Comparison of ENCODE assay signal across 7 cellular contexts in genomic region chr14:68476212-68476964, GRCh38.
A peak's percentile ranks its signal among the peaks of the same experiment; 100 is the strongest.
DNase-seq lines count a peak whose midpoint lies in the region; ATAC-seq and TF ChIP-seq lines count a peak whose summit lies in the region.

No MANE protein-coding gene starts in this region.

- 47% methylated on average over 10 of the region's 10 CpGs for WGBS in SK-N-SH (ENCODE audit: low lambda C conversion rate)

- H3K4me1 ChIP-seq in SK-N-SH (ENCODE audit: control insufficient read depth in 1 of 2, insufficient read depth in 2 of 2, low read depth in 1 of 2, low read length in 1 of 2), result peaks cover 4 to 16% of the 10 kb centered on the region in 2 experiments; a peak in 3 of 4 replicates
- H3K4me1 ChIP-seq in rectal smooth muscle tissue (ENCODE audit: control insufficient read depth, insufficient read depth, low read length), result peaks cover 12% of the 10 kb centered on the region

- TF ChIP-seq EP300 in SK-N-SH (IDR thresholded peaks at IDR 0.05; ENCODE audit: borderline replicate concordance in 1 of 2, low read depth in 1 of 2, low read length in 1 of 2), result peak; percentile 69 to 96

- no peak for TF ChIP-seq RAD21 in SK-N-SH (IDR thresholded peaks at IDR 0.05; ENCODE audit: low read length)

- no peaks in the 10 kb centered on the region for H3K36me3 ChIP-seq in SK-N-SH (replicated peaks in 1 of 2; ENCODE audit: control insufficient read depth in 1 of 2, insufficient read depth in 2 of 2, low read length in 1 of 2)
- H3K36me3 ChIP-seq in rectal smooth muscle tissue (ENCODE audit: control insufficient read depth, insufficient read depth, low read length), result no peaks in the 10 kb centered on the region

- POLR2A ChIA-PET in SK-N-SH (lab: Yijun Ruan, JAX), result no interaction called here

- H3K27ac ChIP-seq in SK-N-SH (ENCODE audit: low read depth in 2 of 2, low read length in 1 of 2) (peak overlapping the region; percentile 69 to 77; a peak in 3 of 4 replicates), rectal smooth muscle tissue (ENCODE audit: low read depth, low read length) (peak overlapping the region; percentile 50)

- no peaks in the 10 kb centered on the region for H3K9me3 ChIP-seq in SK-N-SH

- no peaks in the 10 kb centered on the region for H4K20me1 ChIP-seq in SK-N-SH (ENCODE audit: insufficient read depth)

- no peak overlapping the region for H2AFZ ChIP-seq in SK-N-SH (ENCODE audit: low read depth)

- H3K79me2 ChIP-seq in SK-N-SH (ENCODE audit: insufficient read depth), result no peaks in the 10 kb centered on the region

- ATAC-seq in GM18873 (IDR thresholded peaks at IDR 0.05; ENCODE audit: low FRiP score, unreplicated experiment) (peak; percentile 63), HG02981 (IDR thresholded peaks at IDR 0.05; ENCODE audit: unreplicated experiment) (peak; percentile 81)

- H3K9me2 ChIP-seq in SK-N-SH, result no peaks in the 10 kb centered on the region

- H3K4me2 ChIP-seq in SK-N-SH, result 0 out of 2 replicates have a peak overlapping the region, but pooled peaks have one; percentile 10

- DNase-seq in SK-N-SH (no peak), globus pallidus (ENCODE audit: low spot score) (peak; percentile 60), NCI-H2196 (lab: John Stamatoyannopoulos, UW; ENCODE audit: unreplicated experiment) (no peak)
- no peak for DNase-seq in activated CD4-positive, alpha-beta T cell treated with anti-CD3 and anti-CD28 coated beads for 1 hour

- CTCF ChIA-PET in SK-N-SH (lab: Yijun Ruan, JAX), result interaction anchor here (1.1 to 1.4 kb wide), 2 partner anchors 16 to 313 kb away, joined by 3 to 4 read pairs; no protein-coding TSS in a partner anchor

- peak overlapping the region; percentile 3; the same call in 1 of the 2 replicates for H3K9ac ChIP-seq in SK-N-SH
- H3K9ac ChIP-seq in rectal smooth muscle tissue (ENCODE audit: low read length), result no peak overlapping the region

- TF ChIP-seq CTCF in SK-N-SH (IDR thresholded peaks at IDR 0.05), result no peak

- H3K27me3 ChIP-seq in SK-N-SH (ENCODE audit: insufficient read depth) (no peaks in the 10 kb centered on the region), rectal smooth muscle tissue (ENCODE audit: control insufficient read depth, insufficient read depth, low read length) (no peaks in the 10 kb centered on the region)

- H3K4me3 ChIP-seq in SK-N-SH (ENCODE audit: low read depth in 2 of 2, low read length in 1 of 2), result no peak overlapping the region
- H3K4me3 ChIP-seq in rectal smooth muscle tissue (ENCODE audit: low read length), result no peak overlapping the region

- H3F3A ChIP-seq in SK-N-SH (replicated peaks; ENCODE audit: insufficient read depth), result no peaks in the 10 kb centered on the region

TF ChIP-seq in SK-N-SH, 30 proteins besides CTCF, POLR2A, EP300 and RAD21 (continues in another document):
- TF ChIP-seq SMC3 (IDR thresholded peaks at IDR 0.05; ENCODE audit: low read depth, low read length) (peak; percentile 2; the same call in 1 of the 2 replicates), IRF3 (IDR thresholded peaks at IDR 0.05; ENCODE audit: low read depth, low read length) (no peak), SIN3A (IDR thresholded peaks at IDR 0.05; ENCODE audit: borderline replicate concordance, low read depth, low read length) (0 out of 2 replicates have a peak, but pooled peaks have one; percentile 25), EZH2phosphoT487 (IDR thresholded peaks at IDR 0.05; ENCODE audit: borderline replicate concordance, low read depth) (no peak), POLR2AphosphoS5 (IDR thresholded peaks at IDR 0.05; ENCODE audit: low read depth, low read length) (peak; percentile 69; the same call in 1 of the 2 replicates), MEF2A (IDR thresholded peaks at IDR 0.05; ENCODE audit: borderline replicate concordance, low read depth) (peak; percentile 73), JUND (IDR thresholded peaks at IDR 0.05) (peak; percentile 92), FOXM1 (IDR thresholded peaks at IDR 0.05; ENCODE audit: low read depth) (0 out of 2 replicates have a peak, but pooled peaks have one; percentile 53), ELF1 (IDR thresholded peaks at IDR 0.05) (no peak), TAF1 (IDR thresholded peaks at IDR 0.05; ENCODE audit: borderline replicate concordance, low read depth, low read length) (no peak), FOSL2 (IDR thresholded peaks at IDR 0.05; ENCODE audit: borderline replicate concordance, low read depth) (peak; percentile 97), NFIC (IDR thresholded peaks at IDR 0.05; ENCODE audit: borderline replicate concordance) (peak; percentile 81), GABPA (IDR thresholded peaks at IDR 0.05; ENCODE audit: low read depth) (no peak), USF2 (IDR thresholded peaks at IDR 0.05; ENCODE audit: borderline replicate concordance, low read depth, low read length) (no peak), USF1 (IDR thresholded peaks at IDR 0.05; ENCODE audit: borderline replicate concordance, low read depth) (no peak), REST (IDR thresholded peaks at IDR 0.05; ENCODE audit: low read depth, low read length) (no peak), NRF1 (IDR thresholded peaks at IDR 0.05; ENCODE audit: low read depth, low read length) (no peak), PBX3 (IDR thresholded peaks at IDR 0.05) (peak; percentile 96), CHD2 (IDR thresholded peaks at IDR 0.05; ENCODE audit: low read length, partially characterized antibody) (no peak), TEAD4 (IDR thresholded peaks at IDR 0.05; ENCODE audit: borderline replicate concordance, insufficient read depth) (peak; percentile 82), YY1 (IDR thresholded peaks at IDR 0.05; ENCODE audit: low read depth) (no peak), RXRA (IDR thresholded peaks at IDR 0.05; ENCODE audit: borderline replicate concordance, low read depth) (peak; percentile 95; the same call in 1 of the 2 replicates), TCF12 (IDR thresholded peaks at IDR 0.05) (peak; percentile 95), GATA2 (CRISPR knock-in tag; IDR thresholded peaks at IDR 0.05) (no peak), RFX5 (IDR thresholded peaks at IDR 0.05; ENCODE audit: low read length) (no peak)
